In the genomic region with DNA sequence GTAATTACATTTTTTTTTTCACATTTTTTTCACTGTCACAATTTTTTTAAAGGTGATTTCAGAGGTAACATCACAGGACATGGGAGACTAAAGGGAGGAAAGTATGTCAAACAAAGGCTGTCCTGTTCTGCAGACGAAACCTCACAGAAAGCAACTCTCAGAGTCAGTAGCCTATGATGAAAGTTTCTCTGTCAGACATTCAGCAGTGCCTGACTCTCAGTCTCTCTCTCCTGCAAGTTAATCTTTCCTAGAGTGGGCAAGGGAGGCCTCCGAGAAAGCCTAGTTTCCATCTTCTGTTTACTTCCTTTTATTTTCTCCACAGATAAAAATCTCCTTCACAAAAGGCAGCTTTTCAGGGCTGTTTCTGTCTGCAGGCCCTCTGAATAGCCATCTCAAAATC, we compare ENCODE assay signal across 1 cellular context.
TF ChIP-seq lines count a peak whose summit lies in the region.

No MANE protein-coding gene starts in this region.

TF ChIP-seq in IMR-90, 13 proteins besides CTCF, POLR2A, EP300 and RAD21:
- TF ChIP-seq CEBPB (IDR thresholded peaks at IDR 0.05; ENCODE audit: low read depth, low read length): no peak
